In the genomic region with DNA sequence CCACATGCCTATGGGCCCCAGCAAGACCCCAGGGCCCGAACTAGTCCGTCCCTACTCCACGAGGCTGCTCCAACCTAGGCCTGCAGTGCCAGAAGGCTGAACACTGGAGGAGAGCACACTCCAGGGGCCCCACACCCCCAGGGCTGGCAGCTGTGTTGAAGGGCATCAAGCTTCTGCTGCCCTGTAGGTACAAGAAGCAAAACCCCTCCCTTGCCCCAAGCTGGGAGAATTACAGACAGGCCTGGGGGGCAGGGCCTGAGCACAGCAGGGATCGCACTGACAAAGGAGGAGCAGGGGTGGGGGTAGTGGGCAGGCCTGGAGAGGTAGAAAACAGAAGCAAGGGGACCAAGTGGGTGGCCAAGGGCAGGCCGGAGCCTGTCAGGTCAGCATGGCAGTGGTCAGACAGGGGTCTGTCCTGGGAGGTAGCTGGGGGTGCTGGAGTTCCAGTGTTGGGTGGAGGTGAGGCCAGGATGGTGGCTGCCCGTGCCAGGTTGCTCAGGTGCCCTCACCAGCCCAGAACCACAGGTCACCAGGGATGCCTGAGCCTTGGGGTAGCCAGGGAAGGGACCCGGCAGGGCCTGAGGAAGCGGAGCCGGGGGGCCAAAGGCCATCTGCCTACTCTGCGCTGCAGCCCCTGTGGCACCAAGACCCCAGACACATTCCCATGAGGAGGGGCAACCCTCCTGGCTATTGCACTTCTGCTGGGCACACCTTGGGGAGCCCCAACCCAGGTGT, we compare ENCODE assay signal across 14 cellular contexts.
"Had no signal": no experiment of that assay in that cellular context is flagged by ENCODE, and none has a peak within 500 bp of the region (broad histone marks: within the 10 kb centered on the region; RNA-seq: fewer than 3 reads in every experiment).

No MANE protein-coding gene starts in this region.

- H3K4me3 ChIP-seq: gastroesophageal sphincter, pancreas had no signal

- H3K27ac ChIP-seq: pancreas had no signal

- H3K27me3 ChIP-seq: gastroesophageal sphincter, pancreas had no signal

- H3K4me3 Mint-ChIP-seq: activated CD8-positive, alpha-beta T cell treated with anti-CD3 and anti-CD28 coated beads for 36 hours had no signal

- ATAC-seq: activated CD8-positive, alpha-beta T cell treated with anti-CD3 and anti-CD28 coated beads for 36 hours; gastroesophageal sphincter; pancreas had no signal

- H3K9me3 Mint-ChIP-seq: activated CD8-positive, alpha-beta T cell treated with anti-CD3 and anti-CD28 coated beads for 36 hours; neural crest cell had no signal

- DNase-seq: activated CD4-positive, alpha-beta T cell treated with anti-CD3 and anti-CD28 coated beads for 1 hour; activated CD8-positive, alpha-beta memory T cell treated with anti-CD3 and anti-CD28 coated beads, Interleukin-2, amount 50 U/mL, for 4 hours; activated CD8-positive, alpha-beta T cell treated with anti-CD3 and anti-CD28 coated beads for 36 hours; activated naive CD4-positive, alpha-beta T cell treated with Interleukin-2 at 50 U/mL for 16 hours; caudate nucleus; cortex of kidney; effector memory CD4-positive, alpha-beta T cell; kidney glomerular epithelial cell; stimulated activated CD4-positive, alpha-beta T cell treated with anti-CD3 and anti-CD28 coated beads, Interleukin-2, amount 100 ng/mL, for 48 hours; stimulated activated naive CD4-positive, alpha-beta T cell treated with Interleukin-2 at 50 U/mL for 16 hours; trophoblast cell had no signal

- H3K9me3 ChIP-seq: gastroesophageal sphincter, pancreas had no signal

- H3K27me3 Mint-ChIP-seq: activated CD8-positive, alpha-beta T cell treated with anti-CD3 and anti-CD28 coated beads for 36 hours had no signal
